ENCODE assay signal across 8 cellular contexts in the genomic region with DNA sequence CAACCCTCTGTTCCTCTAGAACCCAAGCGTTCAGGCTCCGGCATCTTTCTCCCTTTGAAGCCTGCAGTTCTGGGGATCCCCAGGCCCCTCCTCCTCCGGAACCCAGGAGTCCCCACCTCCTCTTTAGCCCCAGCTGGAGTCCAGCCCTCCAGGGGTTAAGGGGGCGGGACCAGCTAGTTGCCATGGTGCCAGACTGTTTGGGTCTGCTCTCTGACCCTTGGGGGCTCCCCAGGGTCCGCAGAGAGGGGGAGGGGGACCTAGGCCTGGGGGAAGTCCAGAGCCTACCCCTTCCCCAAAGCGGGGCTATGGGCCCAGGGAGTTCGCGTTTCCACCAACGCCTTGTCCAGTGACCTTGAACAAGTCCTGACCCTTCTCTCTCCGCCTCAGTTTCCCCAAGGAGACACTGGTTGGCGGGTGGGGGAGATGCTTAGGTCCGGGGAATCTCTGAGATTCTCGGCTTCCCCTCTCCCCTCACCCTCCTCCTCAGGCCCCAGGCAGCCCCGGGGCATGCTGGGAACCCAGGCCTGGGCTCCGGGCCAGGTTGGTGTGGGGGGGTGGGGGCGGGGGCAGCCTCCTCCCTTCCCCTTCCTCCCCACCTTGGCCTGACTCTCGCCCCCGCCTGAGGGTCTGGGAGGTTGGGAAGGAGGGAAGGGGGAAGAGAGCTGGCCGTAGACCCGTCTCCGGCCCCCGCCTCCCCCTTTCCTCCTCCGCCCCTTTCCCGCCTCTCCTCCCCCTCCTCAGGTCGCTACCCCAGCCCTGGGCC. TPM values are rescaled to one million over a fixed set of nuclear protein-coding genes. Genes with fewer than 3 reads are reported as not detected.
DNase-seq lines count a peak whose midpoint lies in the region; ATAC-seq and TF ChIP-seq lines count a peak whose summit lies in the region.

No MANE protein-coding gene starts in this region.

- no peaks in the 10 kb centered on the region for H3K27me3 ChIP-seq in CD8-positive, alpha-beta T cell (ENCODE audit: insufficient read depth, low read length)
- H3K27me3 ChIP-seq in Loucy (ENCODE audit: insufficient read depth, low read length, poor library complexity, severe bottlenecking): no peaks in the 10 kb centered on the region
- H3K27me3 ChIP-seq in mammary epithelial cell (ENCODE audit: insufficient read depth, low read length): no peaks in the 10 kb centered on the region

- peaks cover 3% of the 10 kb centered on the region for H3K27me3 Mint-ChIP-seq in CD8-positive, alpha-beta T cell (ENCODE audit: low read depth)

- H4K20me1 ChIP-seq in Loucy (ENCODE audit: insufficient read depth, low read length, poor library complexity, severe bottlenecking) (peaks cover 29% of the 10 kb centered on the region), mammary epithelial cell (ENCODE audit: insufficient read depth, low read length) (no peaks in the 10 kb centered on the region)

- no peaks in the 10 kb centered on the region for H3K9me3 Mint-ChIP-seq in CD8-positive, alpha-beta T cell

- H3K36me3 Mint-ChIP-seq in CD8-positive, alpha-beta T cell: peaks cover 2% of the 10 kb centered on the region

- in situ Hi-C loops in mammary epithelial cell (cut with MboI; ENCODE audit: low sequenced_read_pairs in 2 of 2): no loop called here

- dilution Hi-C loops in mammary epithelial cell (cut with HindIII; ENCODE audit: low sequenced_read_pairs): no loop called here

- H2AFZ ChIP-seq in Loucy (ENCODE audit: low read length) (peak overlapping the region; percentile 66; the same call in 1 of the 2 replicates), mammary epithelial cell (ENCODE audit: low read depth, low read length) (no peak overlapping the region)

- CTCF ChIA-PET in CD8-positive, alpha-beta T cell (lab: Charles Lee): interaction anchor here (0.6 kb wide), 1 partner anchor 1568 kb away, joined by 3 read pairs; no protein-coding TSS in a partner anchor
- CTCF ChIA-PET in mammary epithelial cell (lab: Charles Lee; ENCODE audit: low non-redundant PET): interaction anchor here (0.5 kb wide), 1 partner anchor 35 kb away, joined by 3 read pairs; no protein-coding TSS in a partner anchor

- H3K27ac Mint-ChIP-seq in CD8-positive, alpha-beta T cell: peak overlapping the region; percentile 45

- 0% methylated on average over 5 of the region's 25 CpGs for WGBS in mammary epithelial cell (ENCODE audit: low coverage, missing lambda C conversion rate)

- no peak for TF ChIP-seq CTCF in CD8-positive, alpha-beta T cell (IDR thresholded peaks at IDR 0.05)
- TF ChIP-seq CTCF in Loucy (conservative IDR thresholded peaks at IDR 0.05; ENCODE audit: low read length): no peak
- no peak for TF ChIP-seq CTCF in mammary epithelial cell (conservative IDR thresholded peaks at IDR 0.05 in 1 of 2, IDR thresholded peaks at IDR 0.05 in 1 of 2; ENCODE audit: extremely low read depth in 1 of 2, insufficient read depth in 1 of 2, low read depth in 1 of 2, low read length in 2 of 2)

- peak overlapping the region; percentile 67 for H3K27ac ChIP-seq in CD8-positive, alpha-beta T cell (ENCODE audit: low read depth, low read length)
- H3K27ac ChIP-seq in mammary epithelial cell (ENCODE audit: insufficient read depth, low read depth, low read length): peak overlapping the region; percentile 89

- peaks cover 41% of the 10 kb centered on the region for H3K79me2 ChIP-seq in Loucy (ENCODE audit: insufficient read depth, low read length)
- H3K79me2 ChIP-seq in mammary epithelial cell (ENCODE audit: insufficient read depth, low read length): peaks cover 79% of the 10 kb centered on the region

- DNase-seq in CD8-positive, alpha-beta T cell: peak; percentile 23 to 73 (median 43)
- peak; percentile 75 for DNase-seq in UCSD-AML1 (lab: John Stamatoyannopoulos, UW; ENCODE audit: unreplicated experiment)
- DNase-seq in mammary epithelial cell: peak; percentile 61
- DNase-seq in iPS-NIHi11 (ENCODE audit: low spot score): peak; percentile 67
- DNase-seq in skeletal muscle cell (ENCODE audit: low read depth): peak; percentile 56

- H3K4me1 Mint-ChIP-seq in CD8-positive, alpha-beta T cell (ENCODE audit: low read depth): peaks cover 12% of the 10 kb centered on the region

- H3F3A ChIP-seq in Loucy (ENCODE audit: low read depth): no peaks in the 10 kb centered on the region

- intact Hi-C loops in CD8-positive, alpha-beta T cell (cut with DNase I, micrococcal nuclease): loop anchor here (1.0 kb wide), 1 partner anchor 14 kb away; no protein-coding TSS in a partner anchor
- intact Hi-C loops in mammary epithelial cell (cut with micrococcal nuclease): no loop called here

- H3K9ac ChIP-seq in Loucy (ENCODE audit: low read depth, low read length, poor library complexity, severe bottlenecking): peak overlapping the region; percentile 87
- H3K9ac ChIP-seq in mammary epithelial cell (ENCODE audit: insufficient read depth, low read length): peak overlapping the region; percentile 86

- H3K9me3 ChIP-seq in CD8-positive, alpha-beta T cell (ENCODE audit: low read length): no peaks in the 10 kb centered on the region
- H3K9me3 ChIP-seq in Loucy (ENCODE audit: insufficient read depth, low read depth, low read length) (no peaks in the 10 kb centered on the region), mammary epithelial cell (replicated peaks; ENCODE audit: insufficient read depth, low read length) (no peaks in the 10 kb centered on the region)

- H3K36me3 ChIP-seq in CD8-positive, alpha-beta T cell (ENCODE audit: insufficient read depth, low read length): no peaks in the 10 kb centered on the region
- peaks cover 10% of the 10 kb centered on the region; the same call in 1 of the 2 replicates for H3K36me3 ChIP-seq in Loucy (ENCODE audit: insufficient read depth, low read length)
- peaks cover 10% of the 10 kb centered on the region for H3K36me3 ChIP-seq in mammary epithelial cell (ENCODE audit: insufficient read depth, low read length)

- H3K9me2 ChIP-seq in Loucy (replicated peaks; ENCODE audit: low read depth, low read length): no peaks in the 10 kb centered on the region

- POLR2A ChIA-PET in CD8-positive, alpha-beta T cell (lab: Charles Lee): no interaction called here

- BruUV-seq in mammary epithelial cell (replicated peaks; lab: Mats Ljungman, UMichigan): no TSS peak

- ATAC-seq in CD8-positive, alpha-beta T cell: peak; percentile 83
- ATAC-seq in GM19035 (IDR thresholded peaks at IDR 0.05; ENCODE audit: unreplicated experiment) (no peak), GM21529 (IDR thresholded peaks at IDR 0.05; ENCODE audit: unreplicated experiment) (no peak)

- H3K4me2 ChIP-seq in Loucy (ENCODE audit: low read depth, low read length, poor library complexity, severe bottlenecking) (peak overlapping the region; percentile 87), mammary epithelial cell (ENCODE audit: insufficient read depth, low read depth, low read length) (peak overlapping the region; percentile 97)

- peak overlapping the region; percentile 72 for H3K4me3 ChIP-seq in CD8-positive, alpha-beta T cell (ENCODE audit: low read depth, low read length)
- H3K4me3 ChIP-seq in Loucy (ENCODE audit: low read length, poor library complexity, severe bottlenecking) (peak overlapping the region; percentile 96), mammary epithelial cell (replicated peaks in 1 of 3; ENCODE audit: insufficient read depth in 1 of 3, low read depth in 2 of 3, low read length in 3 of 3) (peak overlapping the region; percentile 80 to 94 (median 82)), skeletal muscle cell (ENCODE audit: low read depth, low read length) (peak overlapping the region; percentile 88)

- H3K4me1 ChIP-seq in CD8-positive, alpha-beta T cell (ENCODE audit: insufficient read depth, low read length): peaks cover 15% of the 10 kb centered on the region
- H3K4me1 ChIP-seq in Loucy (ENCODE audit: insufficient read depth, low read length, poor library complexity, severe bottlenecking): peaks cover 34% of the 10 kb centered on the region
- peaks cover 25% of the 10 kb centered on the region for H3K4me1 ChIP-seq in mammary epithelial cell (ENCODE audit: insufficient read depth, low read length)

- peak overlapping the region; percentile 80 for H3K4me3 Mint-ChIP-seq in CD8-positive, alpha-beta T cell

RNA-seq across cellular contexts. Expression of a gene that starts 2.6 kb away (rescaled TPM):
- total RNA-seq in CD8-positive, alpha-beta T cell: 1 to 10 TPM; 3.8 to 4.0 TPM
- 10 to 100 TPM in 1 of 2 donors, 1 to 10 TPM in 1; 3.7 to 16.1 TPM for total RNA-seq in mammary epithelial cell
- 5.2 TPM for polyA plus RNA-seq in mammary epithelial cell
- 1.2 TPM for polyA minus RNA-seq in mammary epithelial cell

RNA-seq across cellular contexts. Expression of a gene that starts 33.3 kb away (rescaled TPM):
- not detected for total RNA-seq in CD8-positive, alpha-beta T cell
- total RNA-seq in mammary epithelial cell: under 1 TPM in 1 of 2 donors, not detected in 1; 0.82 TPM
- polyA plus RNA-seq in mammary epithelial cell: 0.05 TPM
- polyA minus RNA-seq in mammary epithelial cell: not detected

RNA-seq across cellular contexts. Expression of a gene that starts 43.9 kb away (rescaled TPM):
- not detected for total RNA-seq in CD8-positive, alpha-beta T cell
- not detected for total RNA-seq in mammary epithelial cell
- 0.03 TPM for polyA plus RNA-seq in mammary epithelial cell
- polyA minus RNA-seq in mammary epithelial cell: not detected
